Comparison of ENCODE assay signal across 8 cellular contexts in genomic region chrX:71652405-71652804, GRCh38. TPM values are rescaled to one million over a fixed set of nuclear protein-coding genes. Genes with fewer than 3 reads are reported as not detected.
A peak's percentile ranks its signal among the peaks of the same experiment; 100 is the strongest.
DNase-seq lines count a peak whose midpoint lies in the region; FAIRE-seq and TF ChIP-seq lines count a peak whose summit lies in the region.

No MANE protein-coding gene starts in this region.

- FAIRE-seq in endometrium (lab: Jason Lieb, UNC), result peak; percentile 18

- TF ChIP-seq CTCF in AG04449 (IDR thresholded peaks at IDR 0.05; ENCODE audit: insufficient read depth, low read length, missing control alignments) (peak; percentile 51), GM12874 (IDR thresholded peaks at IDR 0.05; ENCODE audit: insufficient read depth, low read depth, low read length) (peak; percentile 40; the same call in 1 of the 2 replicates), transverse colon (IDR thresholded peaks at IDR 0.05) (peak; percentile 50 to 59 (median 54))

- H3K9me3 ChIP-seq in transverse colon, result no peaks in the 10 kb centered on the region

- H3K27ac ChIP-seq in transverse colon, result no peak overlapping the region

- no peaks in the 10 kb centered on the region for H3K4me1 ChIP-seq in transverse colon

- no peaks in the 10 kb centered on the region for H3K36me3 ChIP-seq in transverse colon

- no peak for DNase-seq in AG04449 (ENCODE audit: low read depth, low spot score)
- peak; percentile 49 for DNase-seq in NCI-H2196 (lab: John Stamatoyannopoulos, UW; ENCODE audit: unreplicated experiment)
- DNase-seq in activated CD4-positive, alpha-beta T cell treated with anti-CD3 and anti-CD28 coated beads for 4 hours, result peak; percentile 43 to 70
- DNase-seq in mucosa of gallbladder (ENCODE audit: low spot score), result peak; percentile 53
- peak; percentile 49 for DNase-seq in transverse colon
- no peak for DNase-seq in NCI-H226

- no peaks in the 10 kb centered on the region for H3K27me3 ChIP-seq in transverse colon

- intact Hi-C loops in transverse colon (cut with DNase I; ENCODE audit: low total_unique reads), result no loop called here

- CTCF ChIA-PET in AG04449 (lab: Yijun Ruan, JAX), result interaction anchor here (1.0 to 1.5 kb wide), 5 partner anchors 10 to 244 kb away, joined by 3 to 7 read pairs (median 5); no protein-coding TSS in a partner anchor

- TF ChIP-seq POLR2A in transverse colon (IDR thresholded peaks at IDR 0.05), result no peak

- no peak overlapping the region for H3K4me3 ChIP-seq in AG04449 (ENCODE audit: low read depth, low read length)
- H3K4me3 ChIP-seq in transverse colon, result no peak overlapping the region

- POLR2A ChIA-PET in AG04449 (lab: Yijun Ruan, JAX), result no interaction called here

- TF ChIP-seq EP300 in transverse colon (IDR thresholded peaks at IDR 0.05; ENCODE audit: low read depth), result no peak

- 20 to 39% methylated on average over 1 to 2 of the region's 2 CpGs for WGBS in transverse colon (ENCODE audit: low coverage in 1 of 2), 2 donors

- in situ Hi-C loops in transverse colon (cut with MboI; ENCODE audit: low pct_ligation_motif_present in 1 of 4, low pct_unique_long_range_greater_than_20kb in 1 of 4, low sequenced_read_pairs in 3 of 4), result no loop called here

RNA-seq across cellular contexts. Expression of gene CXCR3, which starts 34.1 kb away (rescaled TPM):
- total RNA-seq in mucosa of gallbladder (1.5 TPM), transverse colon (1 to 10 TPM in 3 of 4 donors, not detected in 1; 1.1 to 3.5 (median 1.3) TPM)

Comparison
In these comparisons a context has a peak if more than half of its experiments do, and no peak if none do; other contexts are left out.
1. DNase-seq: peak in NCI-H2196 (single experiment), activated CD4-positive, alpha-beta T cell treated with anti-CD3 and anti-CD28 coated beads for 4 hours (2 of 2), mucosa of gallbladder (single experiment) and transverse colon (single experiment); none in AG04449 (single experiment) and NCI-H226 (single experiment).
2. Peak in every context shown above with its lines, with median percentiles within 50 percentile points of each other: CTCF ChIP-seq.